Comparison of ENCODE assay signal across 1 cellular context in the genomic region with DNA sequence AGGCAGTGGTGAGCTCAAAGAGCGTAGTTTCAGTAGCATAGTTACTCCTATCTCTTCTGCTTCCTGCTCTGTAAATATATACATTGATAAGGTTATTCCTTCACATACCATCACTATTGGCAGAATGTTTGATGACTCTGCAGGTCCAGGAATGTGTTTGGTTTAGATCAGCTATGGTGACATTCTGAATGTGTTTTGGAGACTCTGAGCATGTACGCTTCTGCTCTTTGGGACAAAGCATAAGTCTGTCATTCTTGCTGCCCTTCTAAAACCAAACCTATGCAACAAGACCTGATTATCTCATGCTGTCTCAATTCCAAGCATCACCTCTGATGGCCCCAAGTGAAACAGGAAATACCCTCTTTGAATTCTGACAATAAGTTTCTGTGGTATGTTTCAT.
TF ChIP-seq lines count a peak whose summit lies in the region.

No MANE protein-coding gene starts in this region.

TF ChIP-seq in HepG2, 621 proteins besides CTCF, POLR2A, EP300 and RAD21 (continued from another document):
- no peak for TF ChIP-seq USF2 (IDR thresholded peaks at IDR 0.05; ENCODE audit: low read depth, low read length)
- no peak for TF ChIP-seq USF2 (CRISPR knock-in tag; IDR thresholded peaks at IDR 0.05; ENCODE audit: borderline replicate concordance)
